ENCODE assay signal across 8 cellular contexts in the genomic region with DNA sequence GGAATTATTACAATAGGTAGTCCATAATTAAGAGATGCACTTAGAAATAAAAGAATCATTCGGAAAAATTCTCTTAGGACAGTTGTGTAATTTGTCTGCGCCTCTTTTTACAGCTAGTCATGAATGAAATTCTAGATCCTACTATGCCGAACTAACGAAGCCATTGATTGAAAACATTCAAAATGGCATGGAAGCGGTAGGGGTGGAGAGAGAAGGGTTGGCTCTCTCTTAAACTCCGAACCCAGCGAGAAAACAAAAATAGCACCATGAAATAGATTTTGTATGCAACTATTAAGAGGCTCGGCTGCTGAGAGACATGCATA. TPM values are rescaled to one million over a fixed set of nuclear protein-coding genes. Genes with fewer than 3 reads are reported as not detected.
DNase-seq lines count a peak whose midpoint lies in the region; ATAC-seq and TF ChIP-seq lines count a peak whose summit lies in the region.

No MANE protein-coding gene starts in this region.

- H3K79me2 ChIP-seq in PC-9 (ENCODE audit: low read depth) = peaks cover 29% of the 10 kb centered on the region

- ATAC-seq in GM21576 (IDR thresholded peaks at IDR 0.05; ENCODE audit: unreplicated experiment) (peak; percentile 8), HG03095 (IDR thresholded peaks at IDR 0.05; ENCODE audit: unreplicated experiment) (no peak)

- H3K4me1 ChIP-seq in PC-9 (replicated peaks; ENCODE audit: insufficient read depth) = peaks cover 18% of the 10 kb centered on the region
- H3K4me1 ChIP-seq in ovary (ENCODE audit: insufficient read depth) = no peaks in the 10 kb centered on the region

- no peaks in the 10 kb centered on the region for H3K27me3 ChIP-seq in PC-9 (ENCODE audit: insufficient read depth, low read depth)
- H3K27me3 ChIP-seq in ovary = no peaks in the 10 kb centered on the region

- H3K4me3 ChIP-seq in PC-9 = peak overlapping the region; percentile 98
- H3K4me3 ChIP-seq in ovary = peak overlapping the region; percentile 81

- no peaks in the 10 kb centered on the region for H3K9me3 ChIP-seq in PC-9 (ENCODE audit: insufficient read depth, low read depth)
- H3K9me3 ChIP-seq in ovary = no peaks in the 10 kb centered on the region

- POLR2A ChIA-PET in PC-9 (lab: Charles Lee; ENCODE audit: unreplicated experiment) = no interaction called here

- DNase-seq in PC-9 (no peak), epithelial cell of prostate (ENCODE audit: low read depth, low spot score) (no peak), ovary (no peak), COLO829 (ENCODE audit: low spot score) (no peak), COR-L47 (lab: John Stamatoyannopoulos, UW) (no peak), NCI-H1105 treated with DMSO at 0.1 percent for 48 hours (lab: John Stamatoyannopoulos, UW) (no peak)

- TF ChIP-seq CTCF in PC-9 (conservative IDR thresholded peaks at IDR 0.05) (no peak), ovary (IDR thresholded peaks at IDR 0.05) (no peak)

- no peaks in the 10 kb centered on the region for H3K36me3 ChIP-seq in PC-9 (ENCODE audit: low read depth)
- no peaks in the 10 kb centered on the region for H3K36me3 ChIP-seq in ovary

- intact Hi-C loops in PC-9 (cut with micrococcal nuclease; ENCODE audit: unreplicated experiment) = loop anchor here (5.0 kb wide), 1 partner anchor 452 kb away; no protein-coding TSS in a partner anchor
- intact Hi-C loops in ovary (cut with DNase I) = no loop called here

- H3K4me2 ChIP-seq in PC-9 = peak overlapping the region; percentile 93

- TF ChIP-seq POLR2A in ovary (IDR thresholded peaks at IDR 0.05) = no peak

- H2AFZ ChIP-seq in PC-9 = peak overlapping the region; percentile 99

- BruUV-seq in PC-9 (replicated peaks; lab: Mats Ljungman, UMichigan) = TSS peak; percentile 50

- H3F3A ChIP-seq in PC-9 (ENCODE audit: insufficient read depth, low read depth) = peaks cover 6% of the 10 kb centered on the region; the same call in 1 of the 2 replicates

- 1 to 4% (median 2%) methylated on average over 8 of the region's 8 CpGs for WGBS in ovary, 3 donors

- TF ChIP-seq EP300 in ovary (IDR thresholded peaks at IDR 0.05) = no peak

- CTCF ChIA-PET in PC-9 (lab: Charles Lee) = no interaction called here

- H3K27ac ChIP-seq in PC-9 (no peak overlapping the region), epithelial cell of prostate (peak overlapping the region; percentile 79), ovary (no peak overlapping the region)

- H4K20me1 ChIP-seq in PC-9 (ENCODE audit: insufficient read depth) = no peaks in the 10 kb centered on the region

- no peaks in the 10 kb centered on the region for H3K9me2 ChIP-seq in PC-9 (ENCODE audit: insufficient read depth)

RNA-seq across cellular contexts. Expression of a gene that starts 1.1 kb away (rescaled TPM):
- total RNA-seq in PC-9 (2021) (5.1 and 6.5 TPM in 2 replicates), ovary (10 to 100 TPM; 11.8 to 39.1 (median 20.6) TPM)
- polyA plus RNA-seq in ovary = 1 to 10 TPM; 3.2 to 5.6 TPM
